Comparison of ENCODE assay signal across 9 cellular contexts in genomic region chr12:98653866-98654493, GRCh38. TPM values are rescaled to one million over a fixed set of nuclear protein-coding genes. Genes with fewer than 3 reads are reported as not detected.
DNase-seq lines count a peak whose midpoint lies in the region; ATAC-seq and TF ChIP-seq lines count a peak whose summit lies in the region.
"Had no signal": no experiment of that assay in that cellular context is flagged by ENCODE, and none has a peak within 500 bp of the region (broad histone marks: within the 10 kb centered on the region; RNA-seq: fewer than 3 reads in every experiment).

No MANE protein-coding gene starts in this region.

- H3K27ac Mint-ChIP-seq in naive B cell = peak overlapping the region in 1 of 6 donors; percentile 30
- H3K27ac Mint-ChIP-seq: CD8-positive, alpha-beta memory T cell had no signal

- peak; percentile 59 to 74 for ATAC-seq in naive B cell (ENCODE audit: low read depth in 2 of 2)
- ATAC-seq in HG03045 (IDR thresholded peaks at IDR 0.05; ENCODE audit: unreplicated experiment) = no peak
- ATAC-seq in omental fat pad (ENCODE audit: low FRiP score) = no peak

- no peak overlapping the region for H3K27ac ChIP-seq in dorsolateral prefrontal cortex

- H3K27me3 ChIP-seq in dorsolateral prefrontal cortex = no peaks in the 10 kb centered on the region

- intact Hi-C loops in dorsolateral prefrontal cortex (cut with DNase I) = loop anchor here in 1 of 2 donors (2.0 to 5.0 kb wide), 2 partner anchors 87 to 163 kb away; no protein-coding TSS in a partner anchor

- H3K4me3 ChIP-seq in dorsolateral prefrontal cortex = no peak overlapping the region

- TF ChIP-seq CTCF in dorsolateral prefrontal cortex (IDR thresholded peaks at IDR 0.05 in 54 of 56, conservative IDR thresholded peaks at IDR 0.05 in 2 of 56; ENCODE audit: low read depth in 1 of 56, partially characterized antibody in 56 of 56) (peak in 55 of 56 donors; percentile 29 to 83 (median 64)), omental fat pad (IDR thresholded peaks at IDR 0.05) (no peak)

- H3K4me1 Mint-ChIP-seq in naive B cell = peaks cover 0 to 4% (median 0%) of the 10 kb centered on the region in 3 donors

- H3K36me3 Mint-ChIP-seq in naive B cell = peaks cover 8% of the 10 kb centered on the region in 2 donors

- H3K4me3 Mint-ChIP-seq in naive B cell = no peak overlapping the region
- H3K4me3 Mint-ChIP-seq: CD8-positive, alpha-beta memory T cell had no signal

- H3K9me3 Mint-ChIP-seq in naive B cell = no peaks in the 10 kb centered on the region
- H3K9me3 Mint-ChIP-seq: CD8-positive, alpha-beta memory T cell had no signal

- DNase-seq in NCI-H2081 (lab: John Stamatoyannopoulos, UW) (peak; percentile 16 to 60), NCI-H2081 treated with DMSO at 0.1 percent for 48 hours (lab: John Stamatoyannopoulos, UW) (no peak), HuH-7.5 (ENCODE audit: low spot score) (peak; percentile 45), OCI-M1 (lab: John Stamatoyannopoulos, UW) (peak; percentile 74), dorsolateral prefrontal cortex (no peak), naive B cell (peak; percentile 45), omental fat pad (ENCODE audit: low spot score) (no peak)

- H3K27me3 Mint-ChIP-seq in naive B cell = no peaks in the 10 kb centered on the region
- H3K27me3 Mint-ChIP-seq: CD8-positive, alpha-beta memory T cell had no signal

RNA-seq across cellular contexts. Expression of gene APAF1, which starts 8.9 kb away (rescaled TPM):
- total RNA-seq in dorsolateral prefrontal cortex (10 to 100 TPM in 117 of 120 experiments, 1 to 10 TPM in 3; 9.1 to 25.1 (median 14.5) TPM), omental fat pad (10 to 100 TPM in 3 of 4 donors, 1 to 10 TPM in 1; 8.4 to 24.3 (median 15.5) TPM)
- 10 to 100 TPM in 1 of 6 donors, 1 to 10 TPM in 5; 5.8 to 13.9 (median 7.6) TPM for polyA plus RNA-seq in naive B cell (ENCODE audit: low read depth in 6 of 6)

RNA-seq across cellular contexts. Expression of gene IKBIP, which starts 9.4 kb away (rescaled TPM):
- total RNA-seq in dorsolateral prefrontal cortex (1 to 10 TPM; 1.4 to 7.5 (median 3.1) TPM), omental fat pad (10 to 100 TPM; 13.1 to 22.5 (median 18.0) TPM)
- 10 to 100 TPM in 4 of 6 donors, 1 to 10 TPM in 2; 6.9 to 12.1 (median 10.2) TPM for polyA plus RNA-seq in naive B cell (ENCODE audit: low read depth in 6 of 6)

Comparison
In these comparisons a context has a peak if more than half of its experiments do, and no peak if none do; other contexts are left out.
1. DNase-seq: peak in NCI-H2081 (2 of 2), HuH-7.5 (single experiment), OCI-M1 (single experiment) and naive B cell (single experiment); none in NCI-H2081 treated with DMSO at 0.1 percent for 48 hours (single experiment), dorsolateral prefrontal cortex (0 of 10) and omental fat pad (single experiment).
2. CTCF ChIP-seq: peak in dorsolateral prefrontal cortex (55 of 56); none in omental fat pad (0 of 3).
3. ATAC-seq: peak in naive B cell (2 of 2); none in HG03045 (single experiment) and omental fat pad (single experiment).